ENCODE assay signal across 29 cellular contexts in genomic region chr6:40923326-40923725, GRCh38.
DNase-seq lines count a peak whose midpoint lies in the region; ATAC-seq, FAIRE-seq and TF ChIP-seq lines count a peak whose summit lies in the region.
"Had no signal": no experiment of that assay in that cellular context is flagged by ENCODE, and none has a peak within 500 bp of the region (broad histone marks: within the 10 kb centered on the region; RNA-seq: fewer than 3 reads in every experiment).

No MANE protein-coding gene starts in this region.

- no peak for TF ChIP-seq EP300 in K562 (IDR thresholded peaks at IDR 0.05; ENCODE audit: low read length)

- intact Hi-C loops in K562 (cut with micrococcal nuclease), result no loop called here

- H2BK120ac ChIP-seq in H9 (ENCODE audit: low read depth, low read length, poor library complexity, severe bottlenecking) (no peak overlapping the region), mesendoderm (ENCODE audit: low read depth, low read length) (no peak overlapping the region)

- H3K79me1 ChIP-seq in H9 (ENCODE audit: insufficient read depth, low read depth, low read length, poor library complexity, severe bottlenecking), result no peaks in the 10 kb centered on the region
- no peaks in the 10 kb centered on the region for H3K79me1 ChIP-seq in mesendoderm (ENCODE audit: low read length)

- in situ Hi-C loops in K562 (cut with MboI), result no loop called here

- no peak overlapping the region for H4K91ac ChIP-seq in H9 (ENCODE audit: insufficient read length, low read depth, low read length)

- H3K18ac ChIP-seq in H9 (ENCODE audit: insufficient read length, low read depth, low read length), result no peak overlapping the region
- no peak overlapping the region for H3K18ac ChIP-seq in mesendoderm (ENCODE audit: low read length)

- H3K27ac ChIP-seq in BLaER1 (no peak overlapping the region), H9 (ENCODE audit: insufficient read length, low read depth, low read length) (no peak overlapping the region), K562 (ENCODE audit: extremely low read depth, low read depth, low read length) (no peak overlapping the region), mesendoderm (ENCODE audit: low read depth, low read length) (no peak overlapping the region)
- H3K27ac ChIP-seq: GM23248, KMS-11, SJSA1 had no signal

- ATAC-seq in K562 (peak; percentile 46; the same call in 2 of the 3 replicates), GM21390 (IDR thresholded peaks at IDR 0.05; ENCODE audit: unreplicated experiment) (no peak), HG03521 (IDR thresholded peaks at IDR 0.05; ENCODE audit: unreplicated experiment) (no peak), GM18498 (IDR thresholded peaks at IDR 0.05; ENCODE audit: unreplicated experiment) (no peak)
- ATAC-seq: PC-3, Right ventricle myocardium inferior had no signal

- H3K4ac ChIP-seq in H9 (ENCODE audit: low read depth, low read length), result no peak overlapping the region
- no peak overlapping the region for H3K4ac ChIP-seq in mesendoderm (ENCODE audit: low read depth, low read length)

- H3K9me3 Mint-ChIP-seq in H9, result no peaks in the 10 kb centered on the region
- H3K9me3 Mint-ChIP-seq: CD4-positive, alpha-beta memory T cell had no signal

- no peak overlapping the region for H2AFZ ChIP-seq in H9 (ENCODE audit: low read length)
- no peak overlapping the region for H2AFZ ChIP-seq in K562 (ENCODE audit: low read depth, low read length)
- H2AFZ ChIP-seq: GM23248 had no signal

- H4K20me1 ChIP-seq in BLaER1 (no peaks in the 10 kb centered on the region), H9 (ENCODE audit: control insufficient read depth, insufficient read depth, insufficient read length) (no peaks in the 10 kb centered on the region), K562 (replicated peaks; ENCODE audit: control insufficient read depth, insufficient read depth, low read length) (no peaks in the 10 kb centered on the region; the same call in 1 of the 2 replicates)

- no peak for FAIRE-seq in K562 (lab: Jason Lieb, UNC)
- FAIRE-seq: A204.1, GM12892 had no signal

- H3K14ac ChIP-seq in H9 (ENCODE audit: insufficient read depth, low read length), result no peak overlapping the region

- no peaks in the 10 kb centered on the region for H3K79me2 ChIP-seq in H9 (ENCODE audit: insufficient read depth, low read length)
- no peaks in the 10 kb centered on the region for H3K79me2 ChIP-seq in K562 (ENCODE audit: control insufficient read depth, insufficient read depth, low read length)
- H3K79me2 ChIP-seq in mesendoderm (ENCODE audit: control insufficient read depth, insufficient read depth, low read length), result no peaks in the 10 kb centered on the region

- H3K36me3 ChIP-seq in BLaER1, result no peaks in the 10 kb centered on the region
- no peaks in the 10 kb centered on the region for H3K36me3 ChIP-seq in K562 (ENCODE audit: control insufficient read depth, insufficient read depth, low read length)
- no peaks in the 10 kb centered on the region for H3K36me3 ChIP-seq in mesendoderm (ENCODE audit: control insufficient read depth, insufficient read depth, low read length)
- H3K36me3 ChIP-seq: SJSA1 had no signal

- no peak overlapping the region for H4K5ac ChIP-seq in H9 (ENCODE audit: insufficient read length, low read depth, low read length)
- no peak overlapping the region for H4K5ac ChIP-seq in mesendoderm (ENCODE audit: low read length)

- DNase-seq in H9 (peak; percentile 35), K562 (ENCODE audit: extremely low read depth in 1 of 4, low spot score in 3 of 4) (peak in 1 of 4 experiments; percentile 6), mesendoderm (peak; percentile 39), GM10266 (ENCODE audit: extremely low spot score) (no peak)
- DNase-seq: C1 segment of cervical spinal cord; Caco-2; CD4-positive, alpha-beta memory T cell; GF-D8; GM23248; HCEC 1CT; MM.1S; NCI-H1694 treated with DMSO at 0.1 percent for 48 hours; NCI-H2081; NCI-H2171 treated with DMSO at 0.1 percent for 48 hours; NCI-H345; NCI-H510A treated with DMSO at 0.1 percent for 48 hours; NCI-H748 treated with DMSO at 0.1 percent for 48 hours; NK-92 treated with Interleukin-12 subunit alpha and Interleukin-12 subunit beta, amount 100 ng/mL, for 24 hours; PC-3; T-helper 2 cell had no signal

- H3K4me3 ChIP-seq in BLaER1, result no peak overlapping the region
- H3K4me3 ChIP-seq in K562, result no peak overlapping the region
- H3K4me3 ChIP-seq in mesendoderm (ENCODE audit: low read length), result no peak overlapping the region
- H3K4me3 ChIP-seq: GM23248, SJSA1 had no signal

- no peak overlapping the region for H2AK5ac ChIP-seq in H9 (ENCODE audit: insufficient read length, low read length)
- H2AK5ac ChIP-seq in mesendoderm (ENCODE audit: low read length), result no peak overlapping the region

- H3K4me3 Mint-ChIP-seq in H9, result no peak overlapping the region
- H3K4me3 Mint-ChIP-seq: CD4-positive, alpha-beta memory T cell had no signal

- BruUV-seq in K562 (replicated peaks; lab: Mats Ljungman, UMichigan), result no TSS peak

- no peak overlapping the region for H2BK5ac ChIP-seq in H9 (ENCODE audit: insufficient read length, low read length)
- H2BK5ac ChIP-seq in mesendoderm (ENCODE audit: low read length), result no peak overlapping the region

- H3K4me1 Mint-ChIP-seq in H9, result peaks cover 16 to 17% of the 10 kb centered on the region in 2 experiments
- H3K4me1 Mint-ChIP-seq: CD4-positive, alpha-beta memory T cell had no signal

- H3K9ac ChIP-seq in BLaER1 (no peak overlapping the region), H9 (ENCODE audit: extremely low read depth, insufficient read length, low read length) (no peak overlapping the region), K562 (ENCODE audit: insufficient read depth in 1 of 2, low read depth in 2 of 2, low read length in 2 of 2) (peak overlapping the region in 1 of 2 experiments; percentile 2; a peak in 1 of 4 replicates), mesendoderm (ENCODE audit: low read length) (no peak overlapping the region)
- H3K9ac ChIP-seq: GM23248, KMS-11 had no signal

- H3K36me3 Mint-ChIP-seq in H9 (ENCODE audit: insufficient read depth in 1 of 3, low read depth in 3 of 3), result no peaks in the 10 kb centered on the region
- H3K36me3 Mint-ChIP-seq: CD4-positive, alpha-beta memory T cell had no signal

- WGBS in H9 (ENCODE audit: extremely low coverage, insufficient read length, low lambda C conversion rate), result no CpG with 5 or more reads among the region's 4 CpGs
- WGBS in K562 (ENCODE audit: insufficient coverage, low coverage, missing lambda C conversion rate), result 4% methylated on average over 4 of the region's 4 CpGs
- WGBS in mesendoderm (ENCODE audit: extremely low coverage, insufficient coverage, low lambda C conversion rate), result no CpG with 5 or more reads among the region's 4 CpGs

- H3K9me3 ChIP-seq in BLaER1 (no peaks in the 10 kb centered on the region), H9 (ENCODE audit: control insufficient read depth, low read depth, low read length) (no peaks in the 10 kb centered on the region), K562 (replicated peaks; ENCODE audit: control insufficient read depth, insufficient read depth, low read depth, low read length) (no peaks in the 10 kb centered on the region)
- H3K9me3 ChIP-seq: Caco-2, SJSA1 had no signal

- H3K56ac ChIP-seq in H9 (ENCODE audit: insufficient read length, low read depth, low read length) (no peak overlapping the region), mesendoderm (ENCODE audit: low read length) (no peak overlapping the region)

- H2BK12ac ChIP-seq in H9 (ENCODE audit: insufficient read length, low read depth, low read length), result no peak overlapping the region

- POLR2A ChIA-PET in K562 (lab: Yijun Ruan, JAX), result no interaction called here

- TF ChIP-seq RAD21 in K562 (CRISPR knock-in tag; conservative IDR thresholded peaks at IDR 0.05 in 1 of 2, IDR thresholded peaks at IDR 0.05 in 1 of 2), result no peak

- no peaks in the 10 kb centered on the region for H3K9me1 ChIP-seq in K562 (ENCODE audit: control insufficient read depth, insufficient read depth, low read length)

- H3K23ac ChIP-seq in H9 (ENCODE audit: insufficient read length, low read depth, low read length) (no peak overlapping the region), mesendoderm (ENCODE audit: low read length) (no peak overlapping the region)

- H3K4me2 ChIP-seq in BLaER1 (peak overlapping the region; percentile 15; the same call in 1 of the 2 replicates), H9 (ENCODE audit: insufficient read depth, insufficient read length, low read length) (no peak overlapping the region), K562 (ENCODE audit: insufficient read depth, low read length) (no peak overlapping the region), mesendoderm (ENCODE audit: low read length) (no peak overlapping the region)
- H3K4me2 ChIP-seq: KMS-11 had no signal

- TF ChIP-seq POLR2A in K562 (conservative IDR thresholded peaks at IDR 0.05), result no peak

- no peak overlapping the region for H2BK20ac ChIP-seq in H9 (ENCODE audit: low read depth, low read length, poor library complexity, severe bottlenecking)

- H3K27ac Mint-ChIP-seq in H9, result no peak overlapping the region
- H3K27ac Mint-ChIP-seq: CD4-positive, alpha-beta memory T cell had no signal

- H4K8ac ChIP-seq in H9 (replicated peaks; ENCODE audit: insufficient read length, low read depth, low read length) (no peak overlapping the region), mesendoderm (ENCODE audit: low read depth, low read length) (no peak overlapping the region)

- peaks cover 13% of the 10 kb centered on the region for H3K27me3 Mint-ChIP-seq in H9 (ENCODE audit: low read depth)

- H2BK15ac ChIP-seq in H9 (ENCODE audit: low read depth, low read length) (no peak overlapping the region), mesendoderm (replicated peaks; ENCODE audit: low read depth) (no peak overlapping the region)

- CTCF ChIA-PET in K562 (lab: Yijun Ruan, JAX; ENCODE audit: low intra/inter-chr PET ratio), result no interaction called here

- TF ChIP-seq CTCF in H9 (conservative IDR thresholded peaks at IDR 0.05) (no peak), K562 (IDR thresholded peaks at IDR 0.05 in 2 of 3, conservative IDR thresholded peaks at IDR 0.05 in 1 of 3; ENCODE audit: insufficient read depth in 2 of 3, low read depth in 1 of 3, low read length in 3 of 3) (no peak), GM10266 (IDR thresholded peaks at IDR 0.05; ENCODE audit: control insufficient read depth, insufficient read depth, low read depth, missing control alignments) (no peak)

- H3T11ph ChIP-seq in H9 (ENCODE audit: low read length), result no peak overlapping the region

- H3K4me1 ChIP-seq in BLaER1 (peaks cover 14% of the 10 kb centered on the region), H9 (ENCODE audit: insufficient read depth, low read length) (peaks cover 7% of the 10 kb centered on the region; the same call in 1 of the 2 replicates), K562 (replicated peaks in 1 of 2; ENCODE audit: control insufficient read depth in 2 of 2, insufficient read depth in 2 of 2, low read length in 2 of 2) (no peaks in the 10 kb centered on the region), mesendoderm (ENCODE audit: control insufficient read depth, low read depth, low read length) (no peaks in the 10 kb centered on the region)

- H3K27me3 ChIP-seq in BLaER1 (no peaks in the 10 kb centered on the region), H9 (ENCODE audit: insufficient read depth, low read length) (no peaks in the 10 kb centered on the region), K562 (ENCODE audit: control insufficient read depth in 2 of 2, insufficient read depth in 2 of 2, low read length in 2 of 2) (peaks cover 17 to 41% of the 10 kb centered on the region in 2 experiments; a peak in 3 of 5 replicates), mesendoderm (ENCODE audit: insufficient read depth, low read length, poor library complexity) (no peaks in the 10 kb centered on the region)
- H3K27me3 ChIP-seq: SJSA1 had no signal

- H3K23me2 ChIP-seq in H9 (ENCODE audit: insufficient read length, low read depth, low read length, poor library complexity, severe bottlenecking), result no peaks in the 10 kb centered on the region
